9 cellular contexts compared by ENCODE assay signal in genomic region chr9:127769985-127770904, GRCh38. TPM values are rescaled to one million over a fixed set of nuclear protein-coding genes. Genes with fewer than 3 reads are reported as not detected.
DNase-seq lines count a peak whose midpoint lies in the region; ATAC-seq and TF ChIP-seq lines count a peak whose summit lies in the region.
"Had no signal": no experiment of that assay in that cellular context is flagged by ENCODE, and none has a peak within 500 bp of the region (broad histone marks: within the 10 kb centered on the region; RNA-seq: fewer than 3 reads in every experiment).

No MANE protein-coding gene starts in this region.

- H3K9me2 ChIP-seq in GM23248 (ENCODE audit: insufficient read depth) (no peaks in the 10 kb centered on the region), SU-DHL-6 (replicated peaks; ENCODE audit: insufficient read depth, low read length) (no peaks in the 10 kb centered on the region)

- H3K4me2 ChIP-seq in GM23248 (ENCODE audit: unreplicated experiment) (no peak overlapping the region), SU-DHL-6 (ENCODE audit: low read depth, low read length, poor library complexity, severe bottlenecking) (peak overlapping the region; percentile 76)

- no peaks in the 10 kb centered on the region for H3K79me2 ChIP-seq in GM23248 (ENCODE audit: insufficient read depth)
- no peaks in the 10 kb centered on the region for H3K79me2 ChIP-seq in SU-DHL-6 (ENCODE audit: insufficient read depth, low read length)

- H4K20me1 ChIP-seq in GM23248 (ENCODE audit: insufficient read depth) (no peaks in the 10 kb centered on the region), SU-DHL-6 (ENCODE audit: low read depth, low read length) (no peaks in the 10 kb centered on the region)

- TF ChIP-seq CTCF in SU-DHL-6 (IDR thresholded peaks at IDR 0.05; ENCODE audit: insufficient read depth, low read length, poor library complexity, severe bottlenecking), result no peak
- TF ChIP-seq CTCF in gastroesophageal sphincter (IDR thresholded peaks at IDR 0.05), result no peak
- no peak for TF ChIP-seq CTCF in gastrocnemius medialis (IDR thresholded peaks at IDR 0.05 in 4 of 5, conservative IDR thresholded peaks at IDR 0.05 in 1 of 5)

- TF ChIP-seq POLR2A in gastroesophageal sphincter (IDR thresholded peaks at IDR 0.05) (no peak), gastrocnemius medialis (IDR thresholded peaks at IDR 0.05) (no peak)

- intact Hi-C loops in gastrocnemius medialis (cut with DNase I; ENCODE audit: low total_unique reads), result no loop called here

- H3K4me3 ChIP-seq in GM23248 (peak overlapping the region; percentile 69; the same call in 1 of the 2 replicates), SU-DHL-6 (ENCODE audit: insufficient read depth, low read length, poor library complexity, severe bottlenecking) (peak overlapping the region; percentile 55), gastroesophageal sphincter (peak overlapping the region in 1 of 2 donors; percentile 55), gastrocnemius medialis (peak overlapping the region; percentile 58 to 69 (median 66)), MG63 (no peak overlapping the region; the same call in 1 of the 2 replicates)

- H3K27ac ChIP-seq in GM23248 (no peak overlapping the region), SU-DHL-6 (ENCODE audit: low read depth, low read length) (peak overlapping the region; percentile 4; the same call in 1 of the 2 replicates), gastroesophageal sphincter (peak overlapping the region in 3 of 4 donors; percentile 65 to 73 (median 69)), gastrocnemius medialis (peak overlapping the region; percentile 56 to 81 (median 76))

- DNase-seq in GM23248 (no peak), gastrocnemius medialis (no peak), MG63 (no peak), NCI-H128 (lab: John Stamatoyannopoulos, UW; ENCODE audit: unreplicated experiment) (no peak), NCI-H526 treated with DMSO at 0.1 percent for 48 hours (lab: John Stamatoyannopoulos, UW) (no peak)
- DNase-seq in central memory CD4-positive, alpha-beta T cell, result no peak

- H3K27me3 ChIP-seq in GM23248 (replicated peaks; ENCODE audit: insufficient read depth) (no peaks in the 10 kb centered on the region), SU-DHL-6 (ENCODE audit: low read length) (no peaks in the 10 kb centered on the region), gastroesophageal sphincter (peaks cover 11% of the 10 kb centered on the region), gastrocnemius medialis (no peaks in the 10 kb centered on the region), MG63 (no peaks in the 10 kb centered on the region)

- TF ChIP-seq EP300 in gastroesophageal sphincter (IDR thresholded peaks at IDR 0.05), result no peak

- in situ Hi-C loops in GM23248 (cut with MboI) (no loop called here), gastrocnemius medialis (cut with MboI; ENCODE audit: low sequenced_read_pairs in 4 of 4) (no loop called here)

- H3K36me3 ChIP-seq in GM23248 (ENCODE audit: low read depth) (no peaks in the 10 kb centered on the region), SU-DHL-6 (ENCODE audit: low read length) (no peaks in the 10 kb centered on the region), gastroesophageal sphincter (no peaks in the 10 kb centered on the region), gastrocnemius medialis (no peaks in the 10 kb centered on the region), MG63 (no peaks in the 10 kb centered on the region)

- peak overlapping the region; percentile 75; the same call in 1 of the 2 replicates for H2AFZ ChIP-seq in GM23248
- no peak overlapping the region for H2AFZ ChIP-seq in SU-DHL-6 (ENCODE audit: low read depth, low read length, severe bottlenecking)

- H3K4me1 ChIP-seq in GM23248 (ENCODE audit: insufficient read depth) (0 out of 2 replicates have a peak, but pooled peaks cover 4% of the 10 kb centered on the region), gastroesophageal sphincter (peaks cover 0 to 48% (median 0%) of the 10 kb centered on the region in 3 donors), gastrocnemius medialis (peaks cover 11 to 18% of the 10 kb centered on the region in 2 donors)

- no peak for ATAC-seq in gastroesophageal sphincter
- no peak for ATAC-seq in gastrocnemius medialis

- 0 out of 2 replicates have a peak, but pooled peaks cover 3% of the 10 kb centered on the region for H3F3A ChIP-seq in GM23248 (ENCODE audit: insufficient read depth)
- peaks cover 7% of the 10 kb centered on the region for H3F3A ChIP-seq in SU-DHL-6 (ENCODE audit: insufficient read depth)

- H3K9ac ChIP-seq in GM23248 (no peak overlapping the region), SU-DHL-6 (ENCODE audit: low read length) (peak overlapping the region; percentile 46)

- 57 to 68% methylated on average over 6 of the region's 6 CpGs for WGBS in GM23248 (ENCODE audit: low coverage in 1 of 2, low lambda C conversion rate in 2 of 2, missing lambda C conversion rate in 2 of 2), 2 experiments
- 18% methylated on average over 2 of the region's 6 CpGs; no CpG with 5 or more reads in 1 of the 2 donors for WGBS in gastroesophageal sphincter (ENCODE audit: low coverage in 1 of 2), 2 donors

- no peaks in the 10 kb centered on the region for H3K9me3 ChIP-seq in GM23248 (ENCODE audit: low read depth)
- no peaks in the 10 kb centered on the region for H3K9me3 ChIP-seq in SU-DHL-6 (ENCODE audit: insufficient read depth, low read length)
- H3K9me3 ChIP-seq in gastroesophageal sphincter, result no peaks in the 10 kb centered on the region
- H3K9me3 ChIP-seq in gastrocnemius medialis, result no peaks in the 10 kb centered on the region
- no peaks in the 10 kb centered on the region for H3K9me3 ChIP-seq in MG63

RNA-seq across cellular contexts. Expression of gene SH2D3C, which starts 8.2 kb away (rescaled TPM):
- total RNA-seq in GM23248 (2014; rRNA removed; shearing (Covaris generic)), result not detected in 2 replicates
- polyA plus RNA-seq in GM23248 (2016; fragmentation: Nextera tagmentation; extraction: Ambion mirVana), result not detected in 2 replicates
- total RNA-seq in gastroesophageal sphincter (10 to 100 TPM in 1 of 4 donors, 1 to 10 TPM in 3; 6.1 to 12.1 (median 8.5) TPM), gastrocnemius medialis (1 to 10 TPM; 4.7 to 8.1 (median 5.2) TPM)
- not detected in 2 replicates for total RNA-seq in MG63 (2014; rRNA removed; shearing (Covaris generic); ENCODE audit: low replicate concordance)
- total RNA-seq: epithelial cell of proximal tubule had no signal

RNA-seq across cellular contexts. Expression of gene CDK9, which starts 15.6 kb away (rescaled TPM):
- 43.7 and 59.8 TPM in 2 replicates for total RNA-seq in GM23248 (2014; rRNA removed; shearing (Covaris generic))
- 58.9 and 59.7 TPM in 2 replicates for polyA plus RNA-seq in GM23248 (2016; fragmentation: Nextera tagmentation; extraction: Ambion mirVana)
- total RNA-seq in gastroesophageal sphincter (10 to 100 TPM; 81.8 to 92.8 (median 86.5) TPM), gastrocnemius medialis (10 to 100 TPM; 50.3 to 71.2 (median 51.2) TPM)
- 48.6 and 67.5 TPM in 2 replicates for total RNA-seq in MG63 (2014; rRNA removed; shearing (Covaris generic); ENCODE audit: low replicate concordance)

RNA-seq across cellular contexts. Expression of gene FPGS, which starts 32.4 kb away (rescaled TPM):
- 67.7 and 80.4 TPM in 2 replicates for total RNA-seq in GM23248 (2014; rRNA removed; shearing (Covaris generic))
- 60.2 and 71.4 TPM in 2 replicates for polyA plus RNA-seq in GM23248 (2016; fragmentation: Nextera tagmentation; extraction: Ambion mirVana)
- 10 to 100 TPM; 42.5 to 91.4 (median 63.2) TPM for total RNA-seq in gastroesophageal sphincter
- total RNA-seq in gastrocnemius medialis, result 10 to 100 TPM; 36.4 to 87.6 (median 47.7) TPM
- total RNA-seq in MG63 (2014; rRNA removed; shearing (Covaris generic); ENCODE audit: low replicate concordance), result 100 and 115 TPM in 2 replicates

RNA-seq across cellular contexts. Expression of gene TOR2A, which starts 35.2 kb away (rescaled TPM):
- total RNA-seq in GM23248 (2014; rRNA removed; shearing (Covaris generic)), result 2.9 and 9.0 TPM in 2 replicates
- 9.2 and 10.3 TPM in 2 replicates for polyA plus RNA-seq in GM23248 (2016; fragmentation: Nextera tagmentation; extraction: Ambion mirVana)
- 1 to 10 TPM; 5.9 to 8.9 (median 7.6) TPM for total RNA-seq in gastroesophageal sphincter
- total RNA-seq in gastrocnemius medialis, result 10 to 100 TPM in 2 of 4 donors, 1 to 10 TPM in 2; 3.2 to 10.6 (median 9.6) TPM
- 5.8 and 18.7 TPM in 2 replicates for total RNA-seq in MG63 (2014; rRNA removed; shearing (Covaris generic); ENCODE audit: low replicate concordance)

RNA-seq across cellular contexts. Expression of gene TTC16, which starts 54.4 kb away (rescaled TPM):
- total RNA-seq in GM23248 (2014; rRNA removed; shearing (Covaris generic)), result not detected in 2 replicates
- polyA plus RNA-seq in GM23248 (2016; fragmentation: Nextera tagmentation; extraction: Ambion mirVana), result 0.05 and 0.06 TPM in 2 replicates
- total RNA-seq in gastroesophageal sphincter, result not detected
- total RNA-seq in gastrocnemius medialis, result not detected
- not detected in 2 replicates for total RNA-seq in MG63 (2014; rRNA removed; shearing (Covaris generic); ENCODE audit: low replicate concordance)
- total RNA-seq: epithelial cell of proximal tubule had no signal
